In the genomic region with DNA sequence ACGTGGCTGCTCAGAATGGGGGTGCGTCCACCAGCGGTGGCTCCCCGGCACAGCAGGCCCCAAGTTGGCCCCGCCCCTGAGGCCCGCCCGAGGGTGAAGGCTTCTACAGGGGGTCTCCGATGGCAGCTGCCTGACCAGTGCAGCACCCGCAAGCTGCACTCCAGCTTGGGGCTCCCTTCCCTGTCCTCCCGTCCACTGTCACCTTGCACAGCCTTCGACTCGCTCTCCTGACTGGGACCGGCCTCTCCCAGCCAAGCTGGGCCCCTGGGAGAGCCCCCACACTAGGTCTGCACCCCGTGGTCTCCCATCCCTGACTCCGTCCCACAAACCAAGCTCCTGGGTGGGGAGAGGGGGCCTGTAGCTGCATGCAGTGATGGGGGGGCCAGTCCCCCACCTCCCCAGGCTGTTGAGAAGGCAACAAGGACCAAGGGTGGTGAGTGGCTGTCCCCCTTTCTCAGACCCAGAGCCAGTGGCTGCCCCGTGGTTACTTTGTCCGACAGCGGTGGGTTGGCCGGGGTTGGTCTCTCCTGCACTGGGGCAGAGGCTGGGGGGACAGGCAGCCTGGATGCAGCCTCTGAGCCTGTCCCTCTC, we compare ENCODE assay signal across 24 cellular contexts.
DNase-seq lines count a peak whose midpoint lies in the region; ATAC-seq and TF ChIP-seq lines count a peak whose summit lies in the region.
"Had no signal": no experiment of that assay in that cellular context is flagged by ENCODE, and none has a peak within 500 bp of the region (broad histone marks: within the 10 kb centered on the region; RNA-seq: fewer than 3 reads in every experiment).

No MANE protein-coding gene starts in this region.

- no peak for TF ChIP-seq POLR2A in upper lobe of left lung (IDR thresholded peaks at IDR 0.05)

- DNase-seq in Right ventricle myocardium superior, result peak; percentile 22
- DNase-seq in left ventricle myocardium inferior, result no peak
- peak; percentile 65 for DNase-seq in coronary artery (ENCODE audit: low spot score)
- peak in 2 of 3 donors; percentile 11 to 36 for DNase-seq in mucosa of descending colon
- DNase-seq in upper lobe of left lung, result peak; percentile 17 to 75
- DNase-seq in NCI-H1092 (lab: John Stamatoyannopoulos, UW), result no peak
- DNase-seq: activated CD4-positive, alpha-beta T cell treated with anti-CD3 and anti-CD28 coated beads for 4 hours; brain microvascular endothelial cell; effector memory CD8-positive, alpha-beta T cell; esophagus squamous epithelium; hippocampal formation; immature natural killer cell; Kasumi-1; MV-4-11; NCI-H1694 treated with DMSO at 0.1 percent for 48 hours; NCI-H526 treated with DMSO at 0.1 percent for 48 hours; stimulated activated CD4-positive, alpha-beta T cell treated with anti-CD3 and anti-CD28 coated beads, Interleukin-4, amount 100 ng/mL, for 24 hours; stimulated activated naive B cell treated with anti-CD40 and anti-IgM and Interleukin-4, amounts not matched to agents 10 μg/mL and 1 μg/mL and 100 μg/mL, for 72 hours had no signal

- no peak for TF ChIP-seq CTCF in left ventricle myocardium inferior (IDR thresholded peaks at IDR 0.05; ENCODE audit: borderline replicate concordance)
- TF ChIP-seq CTCF in coronary artery (IDR thresholded peaks at IDR 0.05), result no peak
- no peak for TF ChIP-seq CTCF in mucosa of descending colon (IDR thresholded peaks at IDR 0.05)
- TF ChIP-seq CTCF in upper lobe of left lung (IDR thresholded peaks at IDR 0.05), result no peak

- ATAC-seq in Right ventricle myocardium superior (ENCODE audit: poor library complexity) (no peak), mucosa of descending colon (no peak), upper lobe of left lung (ENCODE audit: low FRiP score in 2 of 2) (no peak), HG02870 (IDR thresholded peaks at IDR 0.05; ENCODE audit: unreplicated experiment) (no peak), HG03108 (IDR thresholded peaks at IDR 0.05; ENCODE audit: unreplicated experiment) (no peak)
- ATAC-seq: activated T-helper 17 cell treated with anti-CD3 and anti-CD28 coated beads, Interleukin-2, amount 50 U/mL, for 72 hours; effector memory CD8-positive, alpha-beta T cell; stimulated activated naive B cell treated with anti-CD40 and anti-IgM and Interleukin-4, amounts not matched to agents 10 μg/mL and 1 μg/mL and 100 μg/mL, for 72 hours had no signal

- no peak overlapping the region for H3K4me3 ChIP-seq in left ventricle myocardium inferior
- no peak overlapping the region for H3K4me3 ChIP-seq in coronary artery
- no peak overlapping the region for H3K4me3 ChIP-seq in mucosa of descending colon
- H3K4me3 ChIP-seq in upper lobe of left lung, result no peak overlapping the region
- H3K4me3 ChIP-seq: esophagus squamous epithelium, neural progenitor cell, psoas muscle had no signal

- H3K27ac ChIP-seq in left ventricle myocardium inferior (replicated peaks) (no peak overlapping the region), coronary artery (no peak overlapping the region), upper lobe of left lung (no peak overlapping the region)
- H3K27ac ChIP-seq: brain microvascular endothelial cell, C4-2B, esophagus squamous epithelium, neural progenitor cell, psoas muscle had no signal

- no peak for TF ChIP-seq EP300 in upper lobe of left lung (IDR thresholded peaks at IDR 0.05)

- WGBS in upper lobe of left lung, 2 donors, result 80 to 86% methylated on average over 12 to 19 of the region's 19 CpGs

- peaks cover 18% of the 10 kb centered on the region for H3K9me3 ChIP-seq in left ventricle myocardium inferior (replicated peaks)
- no peaks in the 10 kb centered on the region for H3K9me3 ChIP-seq in mucosa of descending colon
- H3K9me3 ChIP-seq in upper lobe of left lung, result peaks cover 0 to 9% (median 0%) of the 10 kb centered on the region in 4 donors
- H3K9me3 ChIP-seq: psoas muscle had no signal

- H3K4me1 ChIP-seq in left ventricle myocardium inferior (peaks cover 12% of the 10 kb centered on the region), mucosa of descending colon (ENCODE audit: low read depth) (no peaks in the 10 kb centered on the region), upper lobe of left lung (peaks cover 0 to 6% (median 1%) of the 10 kb centered on the region in 4 donors)
- H3K4me1 ChIP-seq: neural progenitor cell, psoas muscle had no signal

- no peaks in the 10 kb centered on the region for H3K36me3 ChIP-seq in left ventricle myocardium inferior
- no peaks in the 10 kb centered on the region for H3K36me3 ChIP-seq in mucosa of descending colon (ENCODE audit: low read depth)
- no peaks in the 10 kb centered on the region for H3K36me3 ChIP-seq in upper lobe of left lung
- H3K36me3 ChIP-seq: brain microvascular endothelial cell, esophagus squamous epithelium, neural progenitor cell had no signal

- intact Hi-C loops in Right ventricle myocardium superior (cut with DNase I) (no loop called here), left ventricle myocardium inferior (cut with micrococcal nuclease) (no loop called here), mucosa of descending colon (cut with DNase I, micrococcal nuclease) (no loop called here)

- H3K27me3 ChIP-seq in left ventricle myocardium inferior (ENCODE audit: low read depth), result peaks cover 45% of the 10 kb centered on the region
- no peaks in the 10 kb centered on the region for H3K27me3 ChIP-seq in upper lobe of left lung
- H3K27me3 ChIP-seq: brain microvascular endothelial cell, neural progenitor cell had no signal

Comparison
In these comparisons a context has a peak if more than half of its experiments do, and no peak if none do; other contexts are left out.
1. DNase-seq: peak in Right ventricle myocardium superior (single experiment), coronary artery (single experiment), mucosa of descending colon (2 of 3) and upper lobe of left lung (2 of 2); none in left ventricle myocardium inferior (single experiment) and NCI-H1092 (single experiment).